In genomic region chr17:82273327-82274133, GRCh38 we compare ENCODE assay signal across 8 cellular contexts. TPM values are rescaled to one million over a fixed set of nuclear protein-coding genes. Genes with fewer than 3 reads are reported as not detected.
DNase-seq lines count a peak whose midpoint lies in the region; ATAC-seq lines count a peak whose summit lies in the region.

Gene CSNK1D (minus strand): TSS chr17:82273700. CDS start chr17:82273381, 319 bp downstream.

- DNase-seq in CD1c-positive myeloid dendritic cell (ENCODE audit: extremely low spot score) = peak; percentile 94
- DNase-seq in HT-29 (ENCODE audit: low spot score) = peak; percentile 88
- peak; percentile 80 for DNase-seq in NK-92 treated with Interleukin-12 subunit alpha and Interleukin-12 subunit beta, amount 100 ng/mL, for 24 hours (lab: John Stamatoyannopoulos, UW)
- DNase-seq in activated CD8-positive, alpha-beta memory T cell treated with anti-CD3 and anti-CD28 coated beads for 24 hours = peak; percentile 99
- peak; percentile 87 for DNase-seq in effector CD8-positive, alpha-beta T cell (lab: John Stamatoyannopoulos, UW)
- DNase-seq in lung microvascular endothelial cell (ENCODE audit: low read depth in 2 of 2) = peak; percentile 87 to 92
- DNase-seq in stimulated activated CD4-positive, alpha-beta T cell treated with anti-CD3 and anti-CD28 coated beads, TNF-alpha, amount 100 ng/mL, for 4 hours (ENCODE audit: low read depth in 3 of 3) = peak; percentile 86 to 93 (median 89)

- peak; percentile 84 for ATAC-seq in GM19452 (IDR thresholded peaks at IDR 0.05; ENCODE audit: unreplicated experiment)

RNA-seq across cellular contexts. Expression of gene CSNK1D, which starts in this region (rescaled TPM):
- 47.8 and 60.4 TPM in 2 replicates for total RNA-seq in HT-29 (2014; rRNA removed; shearing (Covaris generic))
- 38.8 and 41.3 TPM in 2 replicates for total RNA-seq in lung microvascular endothelial cell

Comparison
In these comparisons a context has a peak if more than half of its experiments do, and no peak if none do; other contexts are left out.
1. Peak in every context shown above with its lines: DNase-seq and ATAC-seq.